ENCODE assay signal across 19 cellular contexts in the genomic region with DNA sequence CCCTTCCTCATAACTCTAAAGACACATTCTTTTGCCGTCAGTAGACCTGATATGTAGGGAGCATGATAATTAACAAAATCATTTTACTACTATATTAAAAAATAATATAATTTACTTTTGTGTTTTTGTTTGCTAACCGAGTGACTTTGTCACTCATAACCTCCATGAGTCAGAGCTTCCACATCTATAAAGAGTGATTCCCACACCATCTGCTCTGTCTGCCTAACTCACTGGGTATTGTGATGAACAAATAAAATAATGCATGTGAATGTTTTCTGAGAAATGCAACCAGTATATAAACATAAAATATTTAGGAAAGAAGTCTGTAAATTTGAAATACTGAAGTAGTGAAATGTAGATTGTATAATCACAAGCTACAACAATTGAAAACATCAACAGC.
A peak's percentile ranks its signal among the peaks of the same experiment; 100 is the strongest.
DNase-seq lines count a peak whose midpoint lies in the region; ATAC-seq, FAIRE-seq and TF ChIP-seq lines count a peak whose summit lies in the region.
"Had no signal": no experiment of that assay in that cellular context is flagged by ENCODE, and none has a peak within 500 bp of the region (broad histone marks: within the 10 kb centered on the region; RNA-seq: fewer than 3 reads in every experiment).

No MANE protein-coding gene starts in this region.

- intact Hi-C loops in PC-3 (cut with micrococcal nuclease) = no loop called here

- DNase-seq in D721Med (ENCODE audit: insufficient read length, low spot score) (no peak), LHCN-M2 (ENCODE audit: low read depth) (peak; percentile 58), PC-3 (peak; percentile 64), NCI-H526 treated with DMSO at 0.1 percent for 48 hours (lab: John Stamatoyannopoulos, UW) (no peak), NCI-H128 (lab: John Stamatoyannopoulos, UW; ENCODE audit: unreplicated experiment) (no peak)
- DNase-seq: AML-193; CD4-positive, CD25-positive, alpha-beta regulatory T cell; DMS 273 treated with DMSO at 0.1 percent for 48 hours; DMS79 treated with DMSO at 0.1 percent for 48 hours; GDM1; IMR-90; KBM-7 had no signal

- no peak for TF ChIP-seq RAD21 in neural cell (conservative IDR thresholded peaks at IDR 0.05)

- H3K9ac ChIP-seq in PC-3 (ENCODE audit: low read length) (peak overlapping the region; percentile 8; the same call in 1 of the 2 replicates), neural cell (ENCODE audit: low read length) (no peak overlapping the region)
- H3K9ac ChIP-seq: BLaER1 treated with 17β-estradiol and CSF1 and Interleukin-3, amounts not matched to agents 10 nM and 100 nM had no signal

- H4K20me1 ChIP-seq in PC-3 (ENCODE audit: low read length) = no peaks in the 10 kb centered on the region
- no peaks in the 10 kb centered on the region for H4K20me1 ChIP-seq in neural cell (ENCODE audit: insufficient read depth)
- H4K20me1 ChIP-seq: BLaER1 treated with 17β-estradiol and CSF1 and Interleukin-3, amounts not matched to agents 10 nM and 100 nM had no signal

- no peaks in the 10 kb centered on the region for H3K79me2 ChIP-seq in PC-3 (ENCODE audit: low read length)
- H3K79me2 ChIP-seq in neural cell (replicated peaks; ENCODE audit: insufficient read depth, low read length) = no peaks in the 10 kb centered on the region

- no peaks in the 10 kb centered on the region for H3K9me2 ChIP-seq in PC-3 (replicated peaks; ENCODE audit: low read length)
- no peaks in the 10 kb centered on the region for H3K9me2 ChIP-seq in neural cell (ENCODE audit: insufficient read depth, low read length)

- H3K27me3 ChIP-seq in PC-3 (ENCODE audit: low read length) (no peaks in the 10 kb centered on the region), neural cell (ENCODE audit: insufficient read depth, low read depth, low read length) (no peaks in the 10 kb centered on the region)
- H3K27me3 ChIP-seq: BLaER1 treated with 17β-estradiol and CSF1 and Interleukin-3, amounts not matched to agents 10 nM and 100 nM had no signal

- peak; percentile 99 for FAIRE-seq in D721Med (lab: Jason Lieb, UNC)
- FAIRE-seq: GM12892, GM19239, H54 had no signal

- POLR2A ChIA-PET in PC-3 (lab: Charles Lee; ENCODE audit: unreplicated experiment) = no interaction called here

- H3K9me3 ChIP-seq in PC-3 (ENCODE audit: low read length) (no peaks in the 10 kb centered on the region), neural cell (ENCODE audit: low read length) (no peaks in the 10 kb centered on the region)
- H3K9me3 ChIP-seq: BLaER1 treated with 17β-estradiol and CSF1 and Interleukin-3, amounts not matched to agents 10 nM and 100 nM had no signal

- no TSS peak for BruUV-seq in PC-3 (replicated peaks; lab: Mats Ljungman, UMichigan)

- H2AFZ ChIP-seq in PC-3 (ENCODE audit: low read length) = no peak overlapping the region
- no peak overlapping the region for H2AFZ ChIP-seq in neural cell (ENCODE audit: low read depth, low read length)

- H3F3A ChIP-seq in PC-3 (ENCODE audit: low read length, unreplicated experiment) (no peaks in the 10 kb centered on the region), neural cell (ENCODE audit: insufficient read depth, low read length, poor library complexity, severe bottlenecking) (no peaks in the 10 kb centered on the region)

- H3K4me1 ChIP-seq in PC-3 (ENCODE audit: insufficient read depth, low read length) = peaks cover 15% of the 10 kb centered on the region
- H3K4me1 ChIP-seq: BLaER1 treated with 17β-estradiol and CSF1 and Interleukin-3, amounts not matched to agents 10 nM and 100 nM had no signal

- no peak for TF ChIP-seq EP300 in neural cell (conservative IDR thresholded peaks at IDR 0.05; ENCODE audit: poor library complexity, severe bottlenecking)

- TF ChIP-seq CTCF in D721Med (IDR thresholded peaks at IDR 0.05; ENCODE audit: insufficient read depth, missing control alignments) (no peak), PC-3 (conservative IDR thresholded peaks at IDR 0.05; ENCODE audit: low read depth, low read length) (no peak), neural cell (IDR thresholded peaks at IDR 0.05; ENCODE audit: poor library complexity, severe bottlenecking) (no peak)

- peak; percentile 96 for ATAC-seq in PC-3
- no peak for ATAC-seq in GM18502 (IDR thresholded peaks at IDR 0.05; ENCODE audit: poor library complexity, unreplicated experiment)
- ATAC-seq: HCT116 had no signal

- CTCF ChIA-PET in PC-3 (lab: Charles Lee) = no interaction called here

- peak overlapping the region; percentile 47 for H3K27ac ChIP-seq in PC-3 (ENCODE audit: low read length)
- peak overlapping the region; percentile 13 for H3K27ac ChIP-seq in neural cell (ENCODE audit: low read length)
- H3K27ac ChIP-seq: BLaER1 treated with 17β-estradiol and CSF1 and Interleukin-3, amounts not matched to agents 10 nM and 100 nM had no signal

- H3K36me3 ChIP-seq in PC-3 (ENCODE audit: low read depth, low read length) (no peaks in the 10 kb centered on the region), neural cell (ENCODE audit: insufficient read depth, low read length) (no peaks in the 10 kb centered on the region)
- H3K36me3 ChIP-seq: BLaER1 treated with 17β-estradiol and CSF1 and Interleukin-3, amounts not matched to agents 10 nM and 100 nM had no signal

- H3K4me3 ChIP-seq in PC-3 (ENCODE audit: low read length) (no peak overlapping the region), neural cell (ENCODE audit: low read length) (no peak overlapping the region)
- H3K4me3 ChIP-seq: BLaER1 treated with 17β-estradiol and CSF1 and Interleukin-3, amounts not matched to agents 10 nM and 100 nM had no signal

- H3K4me2 ChIP-seq in PC-3 (ENCODE audit: low read length) (peak overlapping the region; percentile 55), neural cell (ENCODE audit: low read length) (no peak overlapping the region)
- H3K4me2 ChIP-seq: BLaER1 treated with 17β-estradiol and CSF1 and Interleukin-3, amounts not matched to agents 10 nM and 100 nM had no signal

TF ChIP-seq in neural cell, 6 proteins besides CTCF, POLR2A, EP300 and RAD21:
- TF ChIP-seq SMC3 (conservative IDR thresholded peaks at IDR 0.05; ENCODE audit: poor library complexity) = no peak
- TF ChIP-seq POLR2AphosphoS5 (IDR thresholded peaks at IDR 0.05) = no peak
- TF ChIP-seq EZH2 (IDR thresholded peaks at IDR 0.05; ENCODE audit: borderline replicate concordance, insufficient read depth, low read length, poor library complexity, severe bottlenecking) = no peak
- no peak for TF ChIP-seq TAF1 (IDR thresholded peaks at IDR 0.05; ENCODE audit: low read depth)
- TF ChIP-seq MXI1 (conservative IDR thresholded peaks at IDR 0.05; ENCODE audit: poor library complexity, severe bottlenecking) = no peak
- TF ChIP-seq REST (IDR thresholded peaks at IDR 0.05; ENCODE audit: borderline replicate concordance) = no peak

Comparison
In these comparisons a context has a peak if more than half of its experiments do, and no peak if none do; other contexts are left out.
1. DNase-seq: peak in LHCN-M2 (single experiment) and PC-3 (single experiment); none in D721Med (single experiment), NCI-H526 treated with DMSO at 0.1 percent for 48 hours (single experiment) and NCI-H128 (single experiment).